In the genomic region with DNA sequence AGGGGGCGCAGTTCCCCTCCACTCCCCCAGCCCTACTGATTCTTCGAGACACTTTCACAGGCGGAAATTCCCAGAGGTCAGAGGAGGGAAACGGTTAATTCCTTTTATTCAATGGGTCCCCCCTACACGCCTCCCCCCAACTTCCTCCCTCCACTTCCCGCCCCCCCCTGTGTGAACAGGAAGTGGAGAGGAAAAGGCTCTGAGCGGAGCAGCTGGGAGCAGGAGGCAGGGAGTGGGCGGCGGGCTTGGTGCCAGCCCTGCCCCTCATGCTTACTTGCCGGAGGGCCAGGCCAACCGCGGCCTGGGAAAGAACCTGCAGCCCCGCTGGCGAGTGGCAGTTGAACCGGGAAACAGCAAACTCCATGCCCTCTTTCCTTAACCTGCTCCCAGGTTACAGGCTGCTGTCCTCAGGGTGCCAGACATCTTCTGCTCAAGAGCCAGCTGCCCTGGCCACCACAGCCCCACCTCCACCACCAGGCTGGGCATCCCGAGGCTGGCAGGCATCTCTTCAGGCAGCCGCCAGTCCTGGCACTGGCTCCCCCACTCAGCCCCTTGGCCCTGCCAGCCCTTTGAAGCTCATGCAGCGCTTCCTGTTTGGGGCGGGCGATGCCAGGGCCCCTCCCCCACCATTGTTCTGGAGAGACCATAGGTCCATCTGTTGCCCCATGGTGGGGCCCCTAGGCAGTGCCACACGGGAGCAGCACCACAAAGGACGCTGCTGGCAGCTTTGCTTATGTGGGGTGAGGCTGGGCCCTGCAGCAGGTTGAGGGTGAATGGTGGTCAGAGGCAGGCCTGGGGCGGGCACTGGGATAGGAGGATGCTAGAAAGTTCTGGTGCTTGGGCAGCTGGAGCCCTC, we compare ENCODE assay signal across 8 cellular contexts. TPM values are rescaled to one million over a fixed set of nuclear protein-coding genes. Genes with fewer than 3 reads are reported as not detected.
DNase-seq lines count a peak whose midpoint lies in the region; ATAC-seq, FAIRE-seq and TF ChIP-seq lines count a peak whose summit lies in the region.

No MANE protein-coding gene starts in this region.

- H3K4me3 ChIP-seq in GM12875 (ENCODE audit: low read depth, low read length) (peak overlapping the region; percentile 44), esophagus (ENCODE audit: low read depth in 1 of 2, low read length in 2 of 2) (peak overlapping the region; percentile 34 to 49)

- H3K4me3 Mint-ChIP-seq in activated CD8-positive, alpha-beta memory T cell treated with anti-CD3 and anti-CD28 coated beads, Interleukin-2, amount 10 ng/mL, durations not matched to agents 7 days and 5 days = peak overlapping the region; percentile 64
- H3K4me3 Mint-ChIP-seq in natural killer cell treated with Interleukin-12 subunit alpha and Interleukin-12 subunit beta and Interleukin-15 and Interleukin-18, amount 100 ng/mL, for 72 hours = peak overlapping the region; percentile 58

- DNase-seq in NCI-H2081 (lab: John Stamatoyannopoulos, UW) (peak; percentile 54 to 73), GM13976 (ENCODE audit: low spot score) (no peak), GM19239 (ENCODE audit: insufficient read length, low spot score) (no peak)
- peak; percentile 62 for DNase-seq in activated CD8-positive, alpha-beta memory T cell treated with anti-CD3 and anti-CD28 coated beads, Interleukin-2, amount 10 ng/mL, durations not matched to agents 7 days and 5 days
- DNase-seq in natural killer cell treated with Interleukin-12 subunit alpha and Interleukin-12 subunit beta and Interleukin-15 and Interleukin-18, amount 100 ng/mL, for 72 hours (ENCODE audit: low spot score) = peak; percentile 72

- H3K27ac Mint-ChIP-seq in activated CD8-positive, alpha-beta memory T cell treated with anti-CD3 and anti-CD28 coated beads, Interleukin-2, amount 10 ng/mL, durations not matched to agents 7 days and 5 days = peak overlapping the region; percentile 58
- H3K27ac Mint-ChIP-seq in natural killer cell treated with Interleukin-12 subunit alpha and Interleukin-12 subunit beta and Interleukin-15 and Interleukin-18, amount 100 ng/mL, for 72 hours = peak overlapping the region; percentile 51 to 84

- CTCF ChIA-PET in activated CD8-positive, alpha-beta memory T cell treated with anti-CD3 and anti-CD28 coated beads, Interleukin-2, amount 10 ng/mL, durations not matched to agents 7 days and 5 days (lab: Charles Lee) = interaction anchor here (0.7 to 10.7 kb wide), 23 partner anchors 9 to 378 kb away, joined by 3 to 102 read pairs (median 5); partner anchors contain the start of genes CHAC1 and VPS18

- peaks cover 28% of the 10 kb centered on the region for H3K4me1 Mint-ChIP-seq in activated CD8-positive, alpha-beta memory T cell treated with anti-CD3 and anti-CD28 coated beads, Interleukin-2, amount 10 ng/mL, durations not matched to agents 7 days and 5 days
- peaks cover 20 to 24% of the 10 kb centered on the region in 2 donors for H3K4me1 Mint-ChIP-seq in natural killer cell treated with Interleukin-12 subunit alpha and Interleukin-12 subunit beta and Interleukin-15 and Interleukin-18, amount 100 ng/mL, for 72 hours (ENCODE audit: low read depth in 2 of 2)

- no peaks in the 10 kb centered on the region for H3K9me3 Mint-ChIP-seq in activated CD8-positive, alpha-beta memory T cell treated with anti-CD3 and anti-CD28 coated beads, Interleukin-2, amount 10 ng/mL, durations not matched to agents 7 days and 5 days (ENCODE audit: low read depth)
- H3K9me3 Mint-ChIP-seq in natural killer cell treated with Interleukin-12 subunit alpha and Interleukin-12 subunit beta and Interleukin-15 and Interleukin-18, amount 100 ng/mL, for 72 hours = no peaks in the 10 kb centered on the region

- peak; percentile 21 for ATAC-seq in activated CD8-positive, alpha-beta memory T cell treated with anti-CD3 and anti-CD28 coated beads, Interleukin-2, amount 10 ng/mL, durations not matched to agents 7 days and 5 days
- ATAC-seq in natural killer cell treated with Interleukin-12 subunit alpha and Interleukin-12 subunit beta and Interleukin-15 and Interleukin-18, amount 100 ng/mL, for 72 hours = peak; percentile 45 to 54
- no peak for ATAC-seq in HG02798 (IDR thresholded peaks at IDR 0.05; ENCODE audit: poor library complexity, unreplicated experiment)

- FAIRE-seq in GM19239 (lab: Jason Lieb, UNC) = no peak

- no peaks in the 10 kb centered on the region for H3K9me3 ChIP-seq in esophagus (ENCODE audit: control insufficient read depth in 2 of 2, insufficient read depth in 1 of 2, low read depth in 1 of 2, low read length in 1 of 2)

- peak overlapping the region; percentile 86 to 88 for H3K27ac ChIP-seq in esophagus (ENCODE audit: low read depth in 2 of 2, low read length in 1 of 2)

- in situ Hi-C loops in GM13976 (cut with MboI; ENCODE audit: low sequenced_read_pairs, unreplicated experiment) = loop anchor here (25.0 kb wide), 1 partner anchor 105 kb away; no protein-coding TSS in a partner anchor

- H3K36me3 Mint-ChIP-seq in activated CD8-positive, alpha-beta memory T cell treated with anti-CD3 and anti-CD28 coated beads, Interleukin-2, amount 10 ng/mL, durations not matched to agents 7 days and 5 days = peaks cover 8% of the 10 kb centered on the region
- H3K36me3 Mint-ChIP-seq in natural killer cell treated with Interleukin-12 subunit alpha and Interleukin-12 subunit beta and Interleukin-15 and Interleukin-18, amount 100 ng/mL, for 72 hours = no peaks in the 10 kb centered on the region

- H3K27me3 Mint-ChIP-seq in activated CD8-positive, alpha-beta memory T cell treated with anti-CD3 and anti-CD28 coated beads, Interleukin-2, amount 10 ng/mL, durations not matched to agents 7 days and 5 days = no peaks in the 10 kb centered on the region
- H3K27me3 Mint-ChIP-seq in natural killer cell treated with Interleukin-12 subunit alpha and Interleukin-12 subunit beta and Interleukin-15 and Interleukin-18, amount 100 ng/mL, for 72 hours = no peaks in the 10 kb centered on the region

- no peaks in the 10 kb centered on the region for H3K27me3 ChIP-seq in esophagus (ENCODE audit: control insufficient read depth in 1 of 2, insufficient read depth in 2 of 2, low read length in 2 of 2)

- H3K4me1 ChIP-seq in esophagus (ENCODE audit: control insufficient read depth in 2 of 2, insufficient read depth in 2 of 2, low read length in 1 of 2) = peaks cover 0 to 35% of the 10 kb centered on the region in 2 donors

- TF ChIP-seq CTCF in GM12875 (IDR thresholded peaks at IDR 0.05; ENCODE audit: borderline replicate concordance, insufficient read depth, low read depth, low read length) (no peak), GM13976 (IDR thresholded peaks at IDR 0.05; ENCODE audit: borderline replicate concordance, control extremely low read depth, extremely low read depth, insufficient read depth, missing control alignments) (no peak)

- WGBS in esophagus, 2 donors = 13 to 19% methylated on average over 20 to 23 of the region's 23 CpGs

- peaks cover 4 to 21% of the 10 kb centered on the region in 2 donors for H3K36me3 ChIP-seq in esophagus (ENCODE audit: control insufficient read depth in 2 of 2, insufficient read depth in 2 of 2, low read length in 1 of 2)

RNA-seq across cellular contexts. Expression of gene VPS18, which starts 12.9 kb away (rescaled TPM):
- 10 to 100 TPM; 16.9 to 19.5 TPM for total RNA-seq in activated CD8-positive, alpha-beta memory T cell treated with anti-CD3 and anti-CD28 coated beads, Interleukin-2, amount 10 ng/mL, durations not matched to agents 7 days and 5 days
- 1 to 10 TPM; 6.8 to 7.6 TPM for polyA plus RNA-seq in esophagus
- total RNA-seq in natural killer cell treated with Interleukin-12 subunit alpha and Interleukin-12 subunit beta and Interleukin-15 and Interleukin-18, amount 100 ng/mL, for 72 hours = 10 to 100 TPM; 22.8 to 27.3 TPM

RNA-seq across cellular contexts. Expression of gene DLL4, which starts 22.0 kb away (rescaled TPM):
- total RNA-seq in activated CD8-positive, alpha-beta memory T cell treated with anti-CD3 and anti-CD28 coated beads, Interleukin-2, amount 10 ng/mL, durations not matched to agents 7 days and 5 days = under 1 TPM in 1 of 2 experiments, not detected in 1; 0.12 TPM
- polyA plus RNA-seq in esophagus = 1 to 10 TPM; 1.8 to 1.9 TPM
- total RNA-seq in natural killer cell treated with Interleukin-12 subunit alpha and Interleukin-12 subunit beta and Interleukin-15 and Interleukin-18, amount 100 ng/mL, for 72 hours = under 1 TPM in 1 of 2 donors, not detected in 1; 0.17 TPM

RNA-seq across cellular contexts. Expression of gene RHOV, which starts 33.1 kb away (rescaled TPM):
- total RNA-seq in activated CD8-positive, alpha-beta memory T cell treated with anti-CD3 and anti-CD28 coated beads, Interleukin-2, amount 10 ng/mL, durations not matched to agents 7 days and 5 days = not detected
- 100 to 1,000 TPM; 137 to 138 TPM for polyA plus RNA-seq in esophagus
- not detected for total RNA-seq in natural killer cell treated with Interleukin-12 subunit alpha and Interleukin-12 subunit beta and Interleukin-15 and Interleukin-18, amount 100 ng/mL, for 72 hours

RNA-seq across cellular contexts. Expression of gene CHAC1, which starts 46.1 kb away (rescaled TPM):
- 10 to 100 TPM in 1 of 2 experiments, 1 to 10 TPM in 1; 8.3 to 13.0 TPM for total RNA-seq in activated CD8-positive, alpha-beta memory T cell treated with anti-CD3 and anti-CD28 coated beads, Interleukin-2, amount 10 ng/mL, durations not matched to agents 7 days and 5 days
- 10 to 100 TPM; 21.1 to 70.9 TPM for polyA plus RNA-seq in esophagus
- 10 to 100 TPM in 1 of 2 donors, 1 to 10 TPM in 1; 7.7 to 13.1 TPM for total RNA-seq in natural killer cell treated with Interleukin-12 subunit alpha and Interleukin-12 subunit beta and Interleukin-15 and Interleukin-18, amount 100 ng/mL, for 72 hours

Comparison
In these comparisons a context has a peak if more than half of its experiments do, and no peak if none do; other contexts are left out.
1. DNase-seq: peak in NCI-H2081 (2 of 2), activated CD8-positive, alpha-beta memory T cell treated with anti-CD3 and anti-CD28 coated beads, Interleukin-2, amount 10 ng/mL, durations not matched to agents 7 days and 5 days (single experiment) and natural killer cell treated with Interleukin-12 subunit alpha and Interleukin-12 subunit beta and Interleukin-15 and Interleukin-18, amount 100 ng/mL, for 72 hours (single experiment); none in GM13976 (single experiment) and GM19239 (single experiment).